8 cellular contexts compared by ENCODE assay signal in genomic region chr2:159030674-159031380, GRCh38.
DNase-seq lines count a peak whose midpoint lies in the region; ATAC-seq, FAIRE-seq and TF ChIP-seq lines count a peak whose summit lies in the region.

No MANE protein-coding gene starts in this region.

- H4K20me1 ChIP-seq in K562 (replicated peaks; ENCODE audit: control insufficient read depth, insufficient read depth, low read length) (no peaks in the 10 kb centered on the region), hepatocyte (ENCODE audit: insufficient read depth, poor library complexity, severe bottlenecking) (no peaks in the 10 kb centered on the region)

- peak overlapping the region in 1 of 2 experiments; percentile 21; a peak in 1 of 4 replicates for H3K9ac ChIP-seq in K562 (ENCODE audit: insufficient read depth in 1 of 2, low read depth in 2 of 2, low read length in 2 of 2)

- H3K27ac ChIP-seq in HEK293 (ENCODE audit: extremely low read depth, low read depth, low read length) (no peak overlapping the region), K562 (ENCODE audit: extremely low read depth, low read depth, low read length) (peak overlapping the region; percentile 1; the same call in 1 of the 3 replicates), hepatocyte (peak overlapping the region; percentile 69), small intestine (ENCODE audit: low read depth in 1 of 2, low read length in 1 of 2) (peak overlapping the region; percentile 6 to 78)

- H3K4me1 ChIP-seq in HEK293 (ENCODE audit: control insufficient read depth, insufficient read depth, low read length) = peaks cover 8% of the 10 kb centered on the region; the same call in 1 of the 2 replicates
- H3K4me1 ChIP-seq in K562 (replicated peaks in 1 of 2; ENCODE audit: control insufficient read depth in 2 of 2, insufficient read depth in 2 of 2, low read length in 2 of 2) = peaks cover 7 to 13% of the 10 kb centered on the region in 2 experiments; a peak in 4 of 5 replicates
- H3K4me1 ChIP-seq in hepatocyte (ENCODE audit: insufficient read depth) = peaks cover 25% of the 10 kb centered on the region
- peaks cover 0 to 14% of the 10 kb centered on the region in 2 donors for H3K4me1 ChIP-seq in small intestine (ENCODE audit: control insufficient read depth in 2 of 2, insufficient read depth in 1 of 2, low read depth in 1 of 2, low read length in 1 of 2)

- in situ Hi-C loops in K562 (cut with MboI) = no loop called here

- no peaks in the 10 kb centered on the region for H3K36me3 Mint-ChIP-seq in activated CD4-positive, alpha-beta memory T cell treated with anti-CD3 and anti-CD28 coated beads for 36 hours

- TF ChIP-seq CTCF in HEK293 (tag by site-specific recombination; IDR thresholded peaks at IDR 0.05) (no peak), K562 (IDR thresholded peaks at IDR 0.05 in 2 of 3, conservative IDR thresholded peaks at IDR 0.05 in 1 of 3; ENCODE audit: insufficient read depth in 2 of 3, low read depth in 1 of 3, low read length in 3 of 3) (no peak), hepatocyte (IDR thresholded peaks at IDR 0.05; ENCODE audit: poor library complexity) (no peak)

- POLR2A ChIA-PET in HEK293 (lab: Yijun Ruan, JAX) = interaction anchor here (0.5 to 1.2 kb wide), 4 partner anchors 61 to 419 kb away, joined by 3 to 6 read pairs (median 4); partner anchors contain the start of gene TANC1
- POLR2A ChIA-PET in K562 (lab: Yijun Ruan, JAX) = interaction anchor here (0.6 to 1.4 kb wide), 6 partner anchors 9 to 1773 kb away, joined by 3 to 5 read pairs (median 3); partner anchors contain the start of gene MARCHF7
- POLR2A ChIA-PET in activated CD4-positive, alpha-beta memory T cell treated with anti-CD3 and anti-CD28 coated beads for 36 hours (lab: Charles Lee) = no interaction called here

- BruUV-seq in K562 (replicated peaks; lab: Mats Ljungman, UMichigan) = no TSS peak

- no peaks in the 10 kb centered on the region for H3K9me3 Mint-ChIP-seq in activated CD4-positive, alpha-beta memory T cell treated with anti-CD3 and anti-CD28 coated beads for 36 hours

- ATAC-seq in K562 = peak; percentile 80

- H3K9me2 ChIP-seq in hepatocyte (replicated peaks; ENCODE audit: insufficient read depth) = no peaks in the 10 kb centered on the region

- TF ChIP-seq EP300 in K562 (IDR thresholded peaks at IDR 0.05; ENCODE audit: low read length) = no peak

- H3K27me3 Mint-ChIP-seq in activated CD4-positive, alpha-beta memory T cell treated with anti-CD3 and anti-CD28 coated beads for 36 hours = peaks cover 1% of the 10 kb centered on the region

- no peaks in the 10 kb centered on the region for H3K9me3 ChIP-seq in HEK293 (ENCODE audit: control insufficient read depth, insufficient read depth, low read depth, low read length)
- no peaks in the 10 kb centered on the region for H3K9me3 ChIP-seq in K562 (replicated peaks; ENCODE audit: control insufficient read depth, insufficient read depth, low read depth, low read length)
- no peaks in the 10 kb centered on the region for H3K9me3 ChIP-seq in hepatocyte (ENCODE audit: low read depth)
- no peaks in the 10 kb centered on the region for H3K9me3 ChIP-seq in small intestine (ENCODE audit: control insufficient read depth, low read depth)

- WGBS in K562 (ENCODE audit: insufficient coverage, low coverage, missing lambda C conversion rate) = 0% methylated on average over 2 of the region's 2 CpGs
- 11% methylated on average over 2 of the region's 2 CpGs for WGBS in hepatocyte (ENCODE audit: low lambda C conversion rate, missing lambda C conversion rate)
- 32 to 51% (median 42%) methylated on average over 2 of the region's 2 CpGs for WGBS in small intestine, 3 donors

- DNase-seq in K562 (ENCODE audit: extremely low read depth in 1 of 4, low spot score in 3 of 4) (peak; percentile 32 to 75 (median 50)), hepatocyte (ENCODE audit: low spot score) (peak; percentile 63), small intestine (peak; percentile 48), NCI-H2171 (lab: John Stamatoyannopoulos, UW) (no peak)
- no peak for DNase-seq in stimulated activated CD4-positive, alpha-beta T cell treated with anti-CD3 and anti-CD28 coated beads, Interleukin-4, amount 100 ng/mL, for 24 hours
- DNase-seq in activated CD4-positive, alpha-beta memory T cell treated with anti-CD3 and anti-CD28 coated beads for 36 hours = no peak
- DNase-seq in stimulated activated CD4-positive, alpha-beta T cell treated with anti-CD3 and anti-CD28 coated beads, Interleukin-2, amount 100 ng/mL, for 48 hours = no peak

- H3K4me2 ChIP-seq in K562 (ENCODE audit: insufficient read depth, low read length) = peak overlapping the region; percentile 15; the same call in 1 of the 2 replicates
- H3K4me2 ChIP-seq in hepatocyte = peak overlapping the region; percentile 26

- TF ChIP-seq POLR2A in K562 (conservative IDR thresholded peaks at IDR 0.05) = no peak

- H3K4me3 Mint-ChIP-seq in activated CD4-positive, alpha-beta memory T cell treated with anti-CD3 and anti-CD28 coated beads for 36 hours = no peak overlapping the region

- H3K27ac Mint-ChIP-seq in activated CD4-positive, alpha-beta memory T cell treated with anti-CD3 and anti-CD28 coated beads for 36 hours = no peak overlapping the region

- peaks cover 10 to 30% of the 10 kb centered on the region in 2 experiments for H3K27me3 ChIP-seq in K562 (ENCODE audit: control insufficient read depth in 2 of 2, insufficient read depth in 2 of 2, low read length in 2 of 2)
- no peaks in the 10 kb centered on the region for H3K27me3 ChIP-seq in hepatocyte
- H3K27me3 ChIP-seq in small intestine (ENCODE audit: control insufficient read depth in 2 of 2, insufficient read depth in 2 of 2, low read length in 2 of 2) = no peaks in the 10 kb centered on the region

- H3K36me3 ChIP-seq in HEK293 (ENCODE audit: control insufficient read depth in 2 of 2, insufficient read depth in 1 of 2, low read length in 2 of 2) (no peaks in the 10 kb centered on the region; a peak in 1 of 3 replicates), K562 (ENCODE audit: control insufficient read depth, insufficient read depth, low read length) (no peaks in the 10 kb centered on the region), hepatocyte (replicated peaks; ENCODE audit: insufficient read depth, low read depth) (no peaks in the 10 kb centered on the region), small intestine (ENCODE audit: control insufficient read depth in 2 of 2, insufficient read depth in 2 of 2, low read length in 2 of 2) (no peaks in the 10 kb centered on the region)

- FAIRE-seq in K562 (lab: Jason Lieb, UNC) (peak; percentile 79), small intestine (lab: Jason Lieb, UNC) (no peak)

- H3K9me1 ChIP-seq in K562 (ENCODE audit: control insufficient read depth, insufficient read depth, low read length) = peaks cover 2% of the 10 kb centered on the region

- TF ChIP-seq RAD21 in K562 (CRISPR knock-in tag; conservative IDR thresholded peaks at IDR 0.05 in 1 of 2, IDR thresholded peaks at IDR 0.05 in 1 of 2) = no peak

- no peaks in the 10 kb centered on the region for H3K4me1 Mint-ChIP-seq in activated CD4-positive, alpha-beta memory T cell treated with anti-CD3 and anti-CD28 coated beads for 36 hours (ENCODE audit: low read depth)

- H2AFZ ChIP-seq in K562 (ENCODE audit: low read depth, low read length) (no peak overlapping the region), hepatocyte (no peak overlapping the region)

- H3K4me3 ChIP-seq in HEK293 (ENCODE audit: low read depth, low read length) (no peak overlapping the region), K562 (no peak overlapping the region), hepatocyte (no peak overlapping the region), small intestine (ENCODE audit: low read depth in 1 of 2, low read length in 2 of 2) (no peak overlapping the region)

- intact Hi-C loops in K562 (cut with micrococcal nuclease) = loop anchor here (10.0 kb wide), 1 partner anchor 126 kb away; no protein-coding TSS in a partner anchor
- intact Hi-C loops in activated CD4-positive, alpha-beta memory T cell treated with anti-CD3 and anti-CD28 coated beads for 36 hours (cut with micrococcal nuclease) = no loop called here

- H3K79me2 ChIP-seq in K562 (ENCODE audit: control insufficient read depth, insufficient read depth, low read length) (no peaks in the 10 kb centered on the region), hepatocyte (peaks cover 76% of the 10 kb centered on the region)

- CTCF ChIA-PET in HEK293 (lab: Yijun Ruan, JAX) (interaction anchor here (0.6 to 2.1 kb wide), 5 partner anchors 10 to 88 kb away, joined by 3 to 5 read pairs (median 4); no protein-coding TSS in a partner anchor), K562 (lab: Yijun Ruan, JAX; ENCODE audit: low intra/inter-chr PET ratio) (no interaction called here)
- CTCF ChIA-PET in activated CD4-positive, alpha-beta memory T cell treated with anti-CD3 and anti-CD28 coated beads for 36 hours (lab: Charles Lee) = no interaction called here

TF ChIP-seq in HEK293, 187 proteins besides CTCF, POLR2A, EP300 and RAD21 (continues in another document):
- peak; percentile 78; the same call in 1 of the 2 replicates for TF ChIP-seq TRIM28 (IDR thresholded peaks at IDR 0.05; ENCODE audit: borderline replicate concordance, low read length)

TF ChIP-seq in K562, 482 proteins besides CTCF, POLR2A, EP300 and RAD21 (continues in another document):
- TF ChIP-seq TAF9B (IDR thresholded peaks at IDR 0.05; ENCODE audit: partially characterized antibody) (no peak), JUN (IDR thresholded peaks at IDR 0.05; ENCODE audit: borderline replicate concordance, low read depth, low read length) (peak; percentile 21; the same call in 1 of the 2 replicates), JUN (CRISPR knock-in tag; IDR thresholded peaks at IDR 0.05; ENCODE audit: borderline replicate concordance) (no peak), CBFA2T2 (conservative IDR thresholded peaks at IDR 0.05) (peak; percentile 45; the same call in 1 of the 2 replicates), NR2C2 (CRISPR knock-in tag; IDR thresholded peaks at IDR 0.05) (no peak), NR2C2 (tag; IDR thresholded peaks at IDR 0.05) (peak; percentile 60), FUS (optimal IDR thresholded peaks at IDR 0.05; ENCODE audit: low read depth, low read length) (no peak), MTA3 (IDR thresholded peaks at IDR 0.05; ENCODE audit: borderline replicate concordance) (peak; percentile 58; the same call in 1 of the 2 replicates), GATA2 (CRISPR knock-in tag; IDR thresholded peaks at IDR 0.05) (0 out of 2 replicates have a peak, but pooled peaks have one; percentile 51), GATAD2A (IDR thresholded peaks at IDR 0.05) (0 out of 2 replicates have a peak, but pooled peaks have one; percentile 56), ZNF445 (CRISPR knock-in tag; IDR thresholded peaks at IDR 0.05; ENCODE audit: low read depth) (no peak), TEAD1 (CRISPR knock-in tag; IDR thresholded peaks at IDR 0.05) (peak in 1 of 2 experiments; percentile 68; a peak in 1 of 4 replicates), NR2C1 (IDR thresholded peaks at IDR 0.05) (no peak), NR2C1 (tag; IDR thresholded peaks at IDR 0.05) (peak; percentile 49)

Comparison
In these comparisons a context has a peak if more than half of its experiments do, and no peak if none do; other contexts are left out.
1. DNase-seq: peak in K562 (4 of 4), hepatocyte (single experiment) and small intestine (single experiment); none in NCI-H2171 (single experiment), stimulated activated CD4-positive, alpha-beta T cell treated with anti-CD3 and anti-CD28 coated beads, Interleukin-4, amount 100 ng/mL, for 24 hours (single experiment), activated CD4-positive, alpha-beta memory T cell treated with anti-CD3 and anti-CD28 coated beads for 36 hours (single experiment) and stimulated activated CD4-positive, alpha-beta T cell treated with anti-CD3 and anti-CD28 coated beads, Interleukin-2, amount 100 ng/mL, for 48 hours (0 of 2).
2. Of the 44 proteins assayed by ChIP-seq in both K562 and HEK293: peak only in K562: ZBTB7A; only in HEK293: TRIM28; in both: none; in neither: 42.